ENCODE assay signal across 1 cellular context in the genomic region with DNA sequence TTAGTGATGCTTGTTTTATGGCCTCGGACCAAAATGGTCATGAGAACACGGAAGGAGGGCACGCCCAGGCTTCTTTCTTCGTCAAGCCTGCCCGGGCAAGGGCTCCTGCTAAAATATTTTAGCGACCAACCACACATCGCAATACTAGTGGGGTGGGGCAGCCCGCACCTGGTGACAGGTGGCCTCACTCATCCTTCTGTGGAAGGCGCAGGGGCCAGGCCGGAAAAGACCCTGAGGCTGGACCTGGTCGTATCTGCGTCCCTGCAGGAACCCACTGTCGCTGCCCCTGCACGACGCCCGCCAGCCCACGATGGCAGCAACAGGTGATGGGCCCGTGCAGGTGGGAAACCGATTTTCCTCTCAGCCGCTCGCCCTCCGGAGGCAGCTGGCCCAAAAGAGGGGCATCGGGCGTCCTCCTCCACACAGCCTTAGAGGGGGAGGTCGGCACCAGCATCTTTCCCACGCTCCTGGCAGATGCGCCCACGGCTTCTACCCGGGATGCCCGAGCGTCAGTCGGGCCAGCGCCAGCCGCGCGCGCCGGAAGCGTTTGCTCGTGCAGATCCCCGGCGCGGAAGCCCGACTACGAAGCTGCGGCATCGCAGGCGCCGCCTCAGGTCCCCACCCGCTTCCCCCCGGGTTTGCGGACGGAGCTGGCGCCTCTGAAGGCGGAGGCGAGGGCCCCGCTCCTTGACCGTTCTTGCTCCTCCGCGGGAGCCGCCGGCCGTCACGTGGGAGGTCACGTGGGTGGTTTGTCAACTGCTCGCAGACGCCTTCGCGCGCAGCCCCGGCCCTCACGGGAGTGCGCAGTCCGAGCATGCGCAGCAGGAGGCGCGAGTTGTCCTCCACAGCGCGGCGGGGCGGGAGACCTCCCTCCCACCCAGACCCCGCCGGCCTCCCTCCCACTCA.
TF ChIP-seq lines count a peak whose summit lies in the region.

No MANE protein-coding gene starts in this region.

TF ChIP-seq in HEK293, 187 proteins besides CTCF, POLR2A, EP300 and RAD21 (continued from another document and continues in another):
- TF ChIP-seq, protein P1, sequence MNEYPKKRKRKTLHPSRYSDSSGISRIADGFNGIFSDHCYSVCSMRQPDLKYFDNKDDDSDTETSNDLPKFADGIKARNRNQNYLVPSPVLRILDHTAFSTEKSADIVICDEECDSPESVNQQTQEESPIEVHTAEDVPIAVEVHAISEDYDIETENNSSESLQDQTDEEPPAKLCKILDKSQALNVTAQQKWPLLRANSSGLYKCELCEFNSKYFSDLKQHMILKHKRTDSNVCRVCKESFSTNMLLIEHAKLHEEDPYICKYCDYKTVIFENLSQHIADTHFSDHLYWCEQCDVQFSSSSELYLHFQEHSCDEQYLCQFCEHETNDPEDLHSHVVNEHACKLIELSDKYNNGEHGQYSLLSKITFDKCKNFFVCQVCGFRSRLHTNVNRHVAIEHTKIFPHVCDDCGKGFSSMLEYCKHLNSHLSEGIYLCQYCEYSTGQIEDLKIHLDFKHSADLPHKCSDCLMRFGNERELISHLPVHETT (tag by site-specific recombination; IDR thresholded peaks at IDR 0.05), result no peak
- TF ChIP-seq, protein P2, sequence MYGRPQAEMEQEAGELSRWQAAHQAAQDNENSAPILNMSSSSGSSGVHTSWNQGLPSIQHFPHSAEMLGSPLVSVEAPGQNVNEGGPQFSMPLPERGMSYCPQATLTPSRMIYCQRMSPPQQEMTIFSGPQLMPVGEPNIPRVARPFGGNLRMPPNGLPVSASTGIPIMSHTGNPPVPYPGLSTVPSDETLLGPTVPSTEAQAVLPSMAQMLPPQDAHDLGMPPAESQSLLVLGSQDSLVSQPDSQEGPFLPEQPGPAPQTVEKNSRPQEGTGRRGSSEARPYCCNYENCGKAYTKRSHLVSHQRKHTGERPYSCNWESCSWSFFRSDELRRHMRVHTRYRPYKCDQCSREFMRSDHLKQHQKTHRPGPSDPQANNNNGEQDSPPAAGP (tag by site-specific recombination; IDR thresholded peaks at IDR 0.05), result no peak
- TF ChIP-seq MZF1 (tag by site-specific recombination; IDR thresholded peaks at IDR 0.05; ENCODE audit: borderline replicate concordance), result no peak
- TF ChIP-seq ZNF341 (tag by site-specific recombination; IDR thresholded peaks at IDR 0.05; ENCODE audit: low read depth), result no peak
- TF ChIP-seq, protein P3, sequence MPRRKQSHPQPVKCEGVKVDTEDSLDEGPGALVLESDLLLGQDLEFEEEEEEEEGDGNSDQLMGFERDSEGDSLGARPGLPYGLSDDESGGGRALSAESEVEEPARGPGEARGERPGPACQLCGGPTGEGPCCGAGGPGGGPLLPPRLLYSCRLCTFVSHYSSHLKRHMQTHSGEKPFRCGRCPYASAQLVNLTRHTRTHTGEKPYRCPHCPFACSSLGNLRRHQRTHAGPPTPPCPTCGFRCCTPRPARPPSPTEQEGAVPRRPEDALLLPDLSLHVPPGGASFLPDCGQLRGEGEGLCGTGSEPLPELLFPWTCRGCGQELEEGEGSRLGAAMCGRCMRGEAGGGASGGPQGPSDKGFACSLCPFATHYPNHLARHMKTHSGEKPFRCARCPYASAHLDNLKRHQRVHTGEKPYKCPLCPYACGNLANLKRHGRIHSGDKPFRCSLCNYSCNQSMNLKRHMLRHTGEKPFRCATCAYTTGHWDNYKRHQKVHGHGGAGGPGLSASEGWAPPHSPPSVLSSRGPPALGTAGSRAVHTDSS (tag by site-specific recombination; IDR thresholded peaks at IDR 0.05), result no peak
- no peak for TF ChIP-seq ZNF146 (tag by site-specific recombination; IDR thresholded peaks at IDR 0.05)
- no peak for TF ChIP-seq ZNF571 (tag by site-specific recombination; IDR thresholded peaks at IDR 0.05)
- no peak for TF ChIP-seq ZNF623 (tag by site-specific recombination; IDR thresholded peaks at IDR 0.05)
- TF ChIP-seq, protein P4, sequence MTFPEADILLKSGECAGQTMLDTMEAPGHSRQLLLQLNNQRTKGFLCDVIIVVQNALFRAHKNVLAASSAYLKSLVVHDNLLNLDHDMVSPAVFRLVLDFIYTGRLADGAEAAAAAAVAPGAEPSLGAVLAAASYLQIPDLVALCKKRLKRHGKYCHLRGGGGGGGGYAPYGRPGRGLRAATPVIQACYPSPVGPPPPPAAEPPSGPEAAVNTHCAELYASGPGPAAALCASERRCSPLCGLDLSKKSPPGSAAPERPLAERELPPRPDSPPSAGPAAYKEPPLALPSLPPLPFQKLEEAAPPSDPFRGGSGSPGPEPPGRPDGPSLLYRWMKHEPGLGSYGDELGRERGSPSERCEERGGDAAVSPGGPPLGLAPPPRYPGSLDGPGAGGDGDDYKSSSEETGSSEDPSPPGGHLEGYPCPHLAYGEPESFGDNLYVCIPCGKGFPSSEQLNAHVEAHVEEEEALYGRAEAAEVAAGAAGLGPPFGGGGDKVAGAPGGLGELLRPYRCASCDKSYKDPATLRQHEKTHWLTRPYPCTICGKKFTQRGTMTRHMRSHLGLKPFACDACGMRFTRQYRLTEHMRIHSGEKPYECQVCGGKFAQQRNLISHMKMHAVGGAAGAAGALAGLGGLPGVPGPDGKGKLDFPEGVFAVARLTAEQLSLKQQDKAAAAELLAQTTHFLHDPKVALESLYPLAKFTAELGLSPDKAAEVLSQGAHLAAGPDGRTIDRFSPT (tag by site-specific recombination; IDR thresholded peaks at IDR 0.05), result peak; percentile 41; the same call in 1 of the 2 replicates
- TF ChIP-seq ZNF157 (tag by site-specific recombination; IDR thresholded peaks at IDR 0.05), result no peak
- TF ChIP-seq ZNF24 (tag by site-specific recombination; IDR thresholded peaks at IDR 0.05), result no peak; the same call in 1 of the 2 replicates
- no peak for TF ChIP-seq ZNF621 (tag by site-specific recombination; IDR thresholded peaks at IDR 0.05)
- no peak for TF ChIP-seq YY1 (tag by site-specific recombination; IDR thresholded peaks at IDR 0.05)
- TF ChIP-seq ZBTB17 (tag by site-specific recombination; IDR thresholded peaks at IDR 0.05), result peak; percentile 64
- TF ChIP-seq ZNF48 (tag by site-specific recombination; IDR thresholded peaks at IDR 0.05), result no peak
- TF ChIP-seq SCRT1 (tag by site-specific recombination; IDR thresholded peaks at IDR 0.05; ENCODE audit: borderline replicate concordance), result peak; percentile 99
- no peak for TF ChIP-seq REPIN1 (tag by site-specific recombination; IDR thresholded peaks at IDR 0.05; ENCODE audit: low read depth)
- TF ChIP-seq ZNF239 (tag by site-specific recombination; IDR thresholded peaks at IDR 0.05), result no peak
- TF ChIP-seq ZNF202 (tag by site-specific recombination; IDR thresholded peaks at IDR 0.05; ENCODE audit: borderline replicate concordance), result no peak
- TF ChIP-seq ZNF223 (tag by site-specific recombination; IDR thresholded peaks at IDR 0.05), result no peak
- TF ChIP-seq ZNF221 (tag by site-specific recombination; IDR thresholded peaks at IDR 0.05; ENCODE audit: borderline replicate concordance), result no peak
- no peak for TF ChIP-seq ZNF707 (tag by site-specific recombination; IDR thresholded peaks at IDR 0.05)
- no peak for TF ChIP-seq ZNF19 (tag by site-specific recombination; IDR thresholded peaks at IDR 0.05; ENCODE audit: low read depth)
- TF ChIP-seq ZNF16 (tag by site-specific recombination; IDR thresholded peaks at IDR 0.05; ENCODE audit: low read depth), result no peak
- TF ChIP-seq HOXA7 (CRISPR knock-in tag; IDR thresholded peaks at IDR 0.05; ENCODE audit: borderline replicate concordance), result no peak
- no peak for TF ChIP-seq ZNF140 (tag by site-specific recombination; IDR thresholded peaks at IDR 0.05)
- TF ChIP-seq BCL11A (tag by site-specific recombination; IDR thresholded peaks at IDR 0.05; ENCODE audit: low read depth), result no peak; the same call in 1 of the 2 replicates
- TF ChIP-seq, protein P5, sequence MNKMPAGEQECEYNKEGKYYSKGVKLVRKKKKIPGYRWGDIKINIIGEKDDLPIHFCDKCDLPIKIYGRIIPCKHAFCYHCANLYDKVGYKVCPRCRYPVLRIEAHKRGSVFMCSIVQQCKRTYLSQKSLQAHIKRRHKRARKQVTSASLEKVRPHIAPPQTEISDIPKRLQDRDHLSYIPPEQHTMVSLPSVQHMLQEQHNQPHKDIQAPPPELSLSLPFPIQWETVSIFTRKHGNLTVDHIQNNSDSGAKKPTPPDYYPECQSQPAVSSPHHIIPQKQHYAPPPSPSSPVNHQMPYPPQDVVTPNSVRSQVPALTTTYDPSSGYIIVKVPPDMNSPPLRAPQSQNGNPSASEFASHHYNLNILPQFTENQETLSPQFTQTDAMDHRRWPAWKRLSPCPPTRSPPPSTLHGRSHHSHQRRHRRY (tag by site-specific recombination; IDR thresholded peaks at IDR 0.05), result no peak
- no peak for TF ChIP-seq ZNF335 (tag by site-specific recombination; conservative IDR thresholded peaks at IDR 0.05)
- no peak for TF ChIP-seq ZBTB21 (tag by site-specific recombination; IDR thresholded peaks at IDR 0.05)
- TF ChIP-seq ZNF560 (tag by site-specific recombination; IDR thresholded peaks at IDR 0.05; ENCODE audit: borderline replicate concordance), result no peak
- TF ChIP-seq, protein P6, sequence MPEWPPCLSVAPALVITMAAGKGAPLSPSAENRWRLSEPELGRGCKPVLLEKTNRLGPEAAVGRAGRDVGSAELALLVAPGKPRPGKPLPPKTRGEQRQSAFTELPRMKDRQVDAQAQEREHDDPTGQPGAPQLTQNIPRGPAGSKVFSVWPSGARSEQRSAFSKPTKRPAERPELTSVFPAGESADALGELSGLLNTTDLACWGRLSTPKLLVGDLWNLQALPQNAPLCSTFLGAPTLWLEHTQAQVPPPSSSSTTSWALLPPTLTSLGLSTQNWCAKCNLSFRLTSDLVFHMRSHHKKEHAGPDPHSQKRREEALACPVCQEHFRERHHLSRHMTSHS (tag by site-specific recombination; IDR thresholded peaks at IDR 0.05), result 0 out of 2 replicates have a peak, but pooled peaks have one; percentile 11
- TF ChIP-seq, protein P7, sequence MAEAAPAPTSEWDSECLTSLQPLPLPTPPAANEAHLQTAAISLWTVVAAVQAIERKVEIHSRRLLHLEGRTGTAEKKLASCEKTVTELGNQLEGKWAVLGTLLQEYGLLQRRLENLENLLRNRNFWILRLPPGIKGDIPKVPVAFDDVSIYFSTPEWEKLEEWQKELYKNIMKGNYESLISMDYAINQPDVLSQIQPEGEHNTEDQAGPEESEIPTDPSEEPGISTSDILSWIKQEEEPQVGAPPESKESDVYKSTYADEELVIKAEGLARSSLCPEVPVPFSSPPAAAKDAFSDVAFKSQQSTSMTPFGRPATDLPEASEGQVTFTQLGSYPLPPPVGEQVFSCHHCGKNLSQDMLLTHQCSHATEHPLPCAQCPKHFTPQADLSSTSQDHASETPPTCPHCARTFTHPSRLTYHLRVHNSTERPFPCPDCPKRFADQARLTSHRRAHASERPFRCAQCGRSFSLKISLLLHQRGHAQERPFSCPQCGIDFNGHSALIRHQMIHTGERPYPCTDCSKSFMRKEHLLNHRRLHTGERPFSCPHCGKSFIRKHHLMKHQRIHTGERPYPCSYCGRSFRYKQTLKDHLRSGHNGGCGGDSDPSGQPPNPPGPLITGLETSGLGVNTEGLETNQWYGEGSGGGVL (tag by site-specific recombination; IDR thresholded peaks at IDR 0.05), result peak; percentile 64; the same call in 1 of the 2 replicates
- no peak for TF ChIP-seq KLF8 (tag by site-specific recombination; IDR thresholded peaks at IDR 0.05)
- TF ChIP-seq, protein P8, sequence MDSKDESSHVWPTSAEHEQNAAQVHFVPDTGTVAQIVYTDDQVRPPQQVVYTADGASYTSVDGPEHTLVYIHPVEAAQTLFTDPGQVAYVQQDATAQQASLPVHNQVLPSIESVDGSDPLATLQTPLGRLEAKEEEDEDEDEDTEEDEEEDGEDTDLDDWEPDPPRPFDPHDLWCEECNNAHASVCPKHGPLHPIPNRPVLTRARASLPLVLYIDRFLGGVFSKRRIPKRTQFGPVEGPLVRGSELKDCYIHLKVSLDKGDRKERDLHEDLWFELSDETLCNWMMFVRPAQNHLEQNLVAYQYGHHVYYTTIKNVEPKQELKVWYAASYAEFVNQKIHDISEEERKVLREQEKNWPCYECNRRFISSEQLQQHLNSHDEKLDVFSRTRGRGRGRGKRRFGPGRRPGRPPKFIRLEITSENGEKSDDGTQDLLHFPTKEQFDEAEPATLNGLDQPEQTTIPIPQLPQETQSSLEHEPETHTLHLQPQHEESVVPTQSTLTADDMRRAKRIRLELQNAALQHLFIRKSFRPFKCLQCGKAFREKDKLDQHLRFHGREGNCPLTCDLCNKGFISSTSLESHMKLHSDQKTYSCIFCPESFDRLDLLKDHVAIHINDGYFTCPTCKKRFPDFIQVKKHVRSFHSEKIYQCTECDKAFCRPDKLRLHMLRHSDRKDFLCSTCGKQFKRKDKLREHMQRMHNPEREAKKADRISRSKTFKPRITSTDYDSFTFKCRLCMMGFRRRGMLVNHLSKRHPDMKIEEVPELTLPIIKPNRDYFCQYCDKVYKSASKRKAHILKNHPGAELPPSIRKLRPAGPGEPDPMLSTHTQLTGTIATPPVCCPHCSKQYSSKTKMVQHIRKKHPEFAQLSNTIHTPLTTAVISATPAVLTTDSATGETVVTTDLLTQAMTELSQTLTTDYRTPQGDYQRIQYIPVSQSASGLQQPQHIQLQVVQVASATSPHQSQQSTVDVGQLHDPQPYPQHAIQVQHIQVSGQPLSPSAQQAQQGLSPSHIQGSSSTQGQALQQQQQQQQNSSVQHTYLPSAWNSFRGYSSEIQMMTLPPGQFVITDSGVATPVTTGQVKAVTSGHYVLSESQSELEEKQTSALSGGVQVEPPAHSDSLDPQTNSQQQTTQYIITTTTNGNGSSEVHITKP (tag by site-specific recombination; IDR thresholded peaks at IDR 0.05), result no peak
- no peak; the same call in 1 of the 2 replicates for TF ChIP-seq ZBTB20 (tag by site-specific recombination; IDR thresholded peaks at IDR 0.05)
- no peak for TF ChIP-seq ZNF837 (tag by site-specific recombination; IDR thresholded peaks at IDR 0.05)
- no peak for TF ChIP-seq ZNF426 (tag by site-specific recombination; IDR thresholded peaks at IDR 0.05)
- TF ChIP-seq ZEB2 (tag by site-specific recombination; IDR thresholded peaks at IDR 0.05), result peak; percentile 63; the same call in 1 of the 2 replicates
- TF ChIP-seq, protein P9, sequence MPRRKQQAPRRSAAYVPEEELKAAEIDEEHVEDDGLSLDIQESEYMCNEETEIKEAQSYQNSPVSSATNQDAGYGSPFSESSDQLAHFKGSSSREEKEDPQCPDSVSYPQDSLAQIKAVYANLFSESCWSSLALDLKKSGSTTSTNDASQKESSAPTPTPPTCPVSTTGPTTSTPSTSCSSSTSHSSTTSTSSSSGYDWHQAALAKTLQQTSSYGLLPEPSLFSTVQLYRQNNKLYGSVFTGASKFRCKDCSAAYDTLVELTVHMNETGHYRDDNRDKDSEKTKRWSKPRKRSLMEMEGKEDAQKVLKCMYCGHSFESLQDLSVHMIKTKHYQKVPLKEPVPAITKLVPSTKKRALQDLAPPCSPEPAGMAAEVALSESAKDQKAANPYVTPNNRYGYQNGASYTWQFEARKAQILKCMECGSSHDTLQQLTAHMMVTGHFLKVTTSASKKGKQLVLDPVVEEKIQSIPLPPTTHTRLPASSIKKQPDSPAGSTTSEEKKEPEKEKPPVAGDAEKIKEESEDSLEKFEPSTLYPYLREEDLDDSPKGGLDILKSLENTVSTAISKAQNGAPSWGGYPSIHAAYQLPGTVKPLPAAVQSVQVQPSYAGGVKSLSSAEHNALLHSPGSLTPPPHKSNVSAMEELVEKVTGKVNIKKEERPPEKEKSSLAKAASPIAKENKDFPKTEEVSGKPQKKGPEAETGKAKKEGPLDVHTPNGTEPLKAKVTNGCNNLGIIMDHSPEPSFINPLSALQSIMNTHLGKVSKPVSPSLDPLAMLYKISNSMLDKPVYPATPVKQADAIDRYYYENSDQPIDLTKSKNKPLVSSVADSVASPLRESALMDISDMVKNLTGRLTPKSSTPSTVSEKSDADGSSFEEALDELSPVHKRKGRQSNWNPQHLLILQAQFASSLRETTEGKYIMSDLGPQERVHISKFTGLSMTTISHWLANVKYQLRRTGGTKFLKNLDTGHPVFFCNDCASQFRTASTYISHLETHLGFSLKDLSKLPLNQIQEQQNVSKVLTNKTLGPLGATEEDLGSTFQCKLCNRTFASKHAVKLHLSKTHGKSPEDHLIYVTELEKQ (tag by site-specific recombination; IDR thresholded peaks at IDR 0.05; ENCODE audit: borderline replicate concordance), result no peak
- no peak for TF ChIP-seq HOXD13 (CRISPR knock-in tag; IDR thresholded peaks at IDR 0.05; ENCODE audit: borderline replicate concordance)
- TF ChIP-seq OSR2 (tag by site-specific recombination; IDR thresholded peaks at IDR 0.05), result no peak
